8 cellular contexts compared by ENCODE assay signal in the genomic region with DNA sequence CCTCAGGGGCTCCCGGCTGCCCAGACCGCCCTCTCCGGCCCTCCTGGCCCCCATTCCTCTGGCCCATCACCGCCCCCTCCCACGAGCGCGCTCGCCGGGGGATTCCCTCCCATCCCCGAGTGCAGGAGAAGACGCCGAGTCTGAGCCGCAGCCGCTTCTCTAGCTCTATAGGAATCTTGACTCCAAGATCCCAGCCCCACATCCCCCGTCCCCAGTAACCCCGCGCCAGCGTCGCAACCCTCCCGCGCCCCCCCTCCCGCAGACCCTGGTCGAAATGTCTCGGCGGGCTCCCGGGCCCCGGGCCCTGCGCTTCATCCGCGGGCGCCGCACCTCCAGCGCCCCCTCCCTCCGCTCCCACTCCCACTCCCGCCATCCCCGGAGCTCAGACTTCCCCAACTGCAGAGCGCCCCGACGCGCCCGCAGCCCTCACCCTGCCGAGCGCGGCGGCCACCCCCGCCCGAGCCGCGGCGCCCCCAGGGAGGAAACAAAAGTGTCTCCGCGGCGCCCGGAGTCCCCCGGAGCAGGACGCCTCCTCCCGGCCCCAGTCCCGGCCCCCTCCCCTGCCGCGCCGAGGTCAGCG. TPM values are rescaled to one million over a fixed set of nuclear protein-coding genes. Genes with fewer than 3 reads are reported as not detected.
DNase-seq lines count a peak whose midpoint lies in the region; ATAC-seq, FAIRE-seq and TF ChIP-seq lines count a peak whose summit lies in the region.

No MANE protein-coding gene starts in this region.

- H3K27me3 ChIP-seq in esophagus muscularis mucosa = peaks cover 0 to 48% (median 6%) of the 10 kb centered on the region in 4 donors

- peak; percentile 27 for ATAC-seq in HG03025 (IDR thresholded peaks at IDR 0.05; ENCODE audit: low FRiP score, unreplicated experiment)
- ATAC-seq in activated CD4-positive, CD25-positive, alpha-beta regulatory T cell treated with anti-CD3 and anti-CD28 coated beads, Interleukin-2, amount 50 U/mL, for 24 hours = peak; percentile 15 to 27
- ATAC-seq in natural killer cell treated with Interleukin-12 subunit alpha and Interleukin-12 subunit beta and Interleukin-15 and Interleukin-18, amount 100 ng/mL, for 72 hours = peak; percentile 53 to 58
- no peak for ATAC-seq in GM18861 (IDR thresholded peaks at IDR 0.05; ENCODE audit: unreplicated experiment)

- intact Hi-C loops in esophagus muscularis mucosa (cut with DNase I) = no loop called here

- no peaks in the 10 kb centered on the region for H3K9me3 Mint-ChIP-seq in natural killer cell treated with Interleukin-12 subunit alpha and Interleukin-12 subunit beta and Interleukin-15 and Interleukin-18, amount 100 ng/mL, for 72 hours

- peak overlapping the region; percentile 93 for H3K4me3 Mint-ChIP-seq in natural killer cell treated with Interleukin-12 subunit alpha and Interleukin-12 subunit beta and Interleukin-15 and Interleukin-18, amount 100 ng/mL, for 72 hours

- no peaks in the 10 kb centered on the region for H3K36me3 ChIP-seq in esophagus muscularis mucosa

- H3K27me3 Mint-ChIP-seq in natural killer cell treated with Interleukin-12 subunit alpha and Interleukin-12 subunit beta and Interleukin-15 and Interleukin-18, amount 100 ng/mL, for 72 hours = peaks cover 0 to 5% of the 10 kb centered on the region in 2 donors

- DNase-seq in GM19239 (ENCODE audit: insufficient read length, low spot score) (peak; percentile 10), esophagus muscularis mucosa (ENCODE audit: extremely low spot score) (no peak), NCI-H1930 (lab: John Stamatoyannopoulos, UW) (no peak), SKM-1 treated with dmso at 0.1 percent for 144 hours (lab: John Stamatoyannopoulos, UW; ENCODE audit: unreplicated experiment) (no peak)
- no peak for DNase-seq in natural killer cell treated with Interleukin-12 subunit alpha and Interleukin-12 subunit beta and Interleukin-15 and Interleukin-18, amount 100 ng/mL, for 72 hours (ENCODE audit: low spot score)

- H3K27ac Mint-ChIP-seq in natural killer cell treated with Interleukin-12 subunit alpha and Interleukin-12 subunit beta and Interleukin-15 and Interleukin-18, amount 100 ng/mL, for 72 hours = peak overlapping the region; percentile 84

- no peak for TF ChIP-seq EP300 in esophagus muscularis mucosa (IDR thresholded peaks at IDR 0.05)

- peaks cover 24 to 40% (median 36%) of the 10 kb centered on the region in 4 donors for H3K4me1 ChIP-seq in esophagus muscularis mucosa

- TF ChIP-seq POLR2A in esophagus muscularis mucosa (IDR thresholded peaks at IDR 0.05; ENCODE audit: low read depth) = no peak

- peak overlapping the region; percentile 69 to 92 (median 72) for H3K4me3 ChIP-seq in esophagus muscularis mucosa

- no peaks in the 10 kb centered on the region for H3K9me3 ChIP-seq in esophagus muscularis mucosa

- no peaks in the 10 kb centered on the region for H3K36me3 Mint-ChIP-seq in natural killer cell treated with Interleukin-12 subunit alpha and Interleukin-12 subunit beta and Interleukin-15 and Interleukin-18, amount 100 ng/mL, for 72 hours

- TF ChIP-seq CTCF in esophagus muscularis mucosa (IDR thresholded peaks at IDR 0.05) = no peak

- no peak for FAIRE-seq in GM19239 (lab: Jason Lieb, UNC)

- H3K4me1 Mint-ChIP-seq in natural killer cell treated with Interleukin-12 subunit alpha and Interleukin-12 subunit beta and Interleukin-15 and Interleukin-18, amount 100 ng/mL, for 72 hours (ENCODE audit: low read depth in 2 of 2) = peaks cover 43 to 46% of the 10 kb centered on the region in 2 donors

- under 1% methylated on average over 44 of the region's 62 CpGs for whole genome bisulfite sequencing in esophagus muscularis mucosa

- peak overlapping the region; percentile 85 to 92 (median 90) for H3K27ac ChIP-seq in esophagus muscularis mucosa (replicated peaks in 1 of 4)

RNA-seq across cellular contexts. Expression of a gene that starts 0.5 kb away (rescaled TPM):
- total RNA-seq in esophagus muscularis mucosa = 10 to 100 TPM; 31.1 to 42.9 (median 38.7) TPM
- total RNA-seq in natural killer cell treated with Interleukin-12 subunit alpha and Interleukin-12 subunit beta and Interleukin-15 and Interleukin-18, amount 100 ng/mL, for 72 hours = 100 to 1,000 TPM in 1 of 2 donors, 10 to 100 TPM in 1; 36.8 to 103 TPM
